In the genomic region with DNA sequence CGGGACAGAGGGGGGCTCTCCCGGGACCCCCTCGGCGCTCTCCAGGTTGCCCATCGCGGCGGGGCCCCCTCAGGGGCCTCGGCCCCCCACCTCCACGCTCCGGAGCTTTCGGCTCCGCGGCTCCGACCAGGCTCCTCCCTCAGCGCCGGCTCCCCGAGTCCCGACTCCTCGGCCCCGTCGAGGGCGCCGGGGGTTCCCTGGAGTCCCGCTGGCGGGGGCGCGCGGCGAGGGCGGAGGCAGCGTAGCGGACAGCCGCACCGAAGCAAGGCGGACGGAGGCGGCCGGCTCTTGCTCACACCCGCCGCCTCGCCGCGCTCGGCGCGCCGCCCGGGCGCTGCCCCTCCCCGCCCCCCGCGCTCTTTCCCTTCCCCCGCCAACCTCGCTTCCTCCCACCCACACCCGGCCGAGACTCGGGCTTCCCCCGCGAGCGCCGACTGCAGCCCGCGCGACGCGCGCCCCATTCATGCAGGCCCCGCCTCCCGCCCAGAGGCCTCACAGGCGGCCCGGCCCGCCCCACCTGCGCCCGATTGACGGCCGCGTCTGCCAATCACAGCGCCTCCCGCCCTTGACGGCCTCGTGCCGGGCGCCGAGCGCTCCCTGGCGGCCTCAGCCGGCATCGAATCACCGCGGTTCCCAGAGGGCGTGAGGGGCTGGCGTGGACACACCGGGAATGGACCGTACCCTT, we compare ENCODE assay signal across 1 cellular context.
TF ChIP-seq lines count a peak whose summit lies in the region.

A gene with protein sequence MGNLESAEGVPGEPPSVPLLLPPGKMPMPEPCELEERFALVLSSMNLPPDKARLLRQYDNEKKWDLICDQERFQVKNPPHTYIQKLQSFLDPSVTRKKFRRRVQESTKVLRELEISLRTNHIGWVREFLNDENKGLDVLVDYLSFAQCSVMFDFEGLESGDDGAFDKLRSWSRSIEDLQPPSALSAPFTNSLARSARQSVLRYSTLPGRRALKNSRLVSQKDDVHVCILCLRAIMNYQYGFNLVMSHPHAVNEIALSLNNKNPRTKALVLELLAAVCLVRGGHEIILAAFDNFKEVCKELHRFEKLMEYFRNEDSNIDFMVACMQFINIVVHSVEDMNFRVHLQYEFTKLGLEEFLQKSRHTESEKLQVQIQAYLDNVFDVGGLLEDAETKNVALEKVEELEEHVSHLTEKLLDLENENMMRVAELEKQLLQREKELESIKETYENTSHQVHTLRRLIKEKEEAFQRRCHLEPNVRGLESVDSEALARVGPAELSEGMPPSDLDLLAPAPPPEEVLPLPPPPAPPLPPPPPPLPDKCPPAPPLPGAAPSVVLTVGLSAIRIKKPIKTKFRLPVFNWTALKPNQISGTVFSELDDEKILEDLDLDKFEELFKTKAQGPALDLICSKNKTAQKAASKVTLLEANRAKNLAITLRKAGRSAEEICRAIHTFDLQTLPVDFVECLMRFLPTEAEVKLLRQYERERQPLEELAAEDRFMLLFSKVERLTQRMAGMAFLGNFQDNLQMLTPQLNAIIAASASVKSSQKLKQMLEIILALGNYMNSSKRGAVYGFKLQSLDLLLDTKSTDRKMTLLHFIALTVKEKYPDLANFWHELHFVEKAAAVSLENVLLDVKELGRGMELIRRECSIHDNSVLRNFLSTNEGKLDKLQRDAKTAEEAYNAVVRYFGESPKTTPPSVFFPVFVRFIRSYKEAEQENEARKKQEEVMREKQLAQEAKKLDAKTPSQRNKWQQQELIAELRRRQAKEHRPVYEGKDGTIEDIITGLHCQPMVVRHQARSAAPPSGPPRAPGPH (minus strand): TSS at position 279 of the 685 bp plus-strand sequence. CDS start 225 bp downstream, at position 54.

TF ChIP-seq in IMR-90, 13 proteins besides CTCF, POLR2A, EP300 and RAD21 (continued from another document):
- TF ChIP-seq, protein P1, sequence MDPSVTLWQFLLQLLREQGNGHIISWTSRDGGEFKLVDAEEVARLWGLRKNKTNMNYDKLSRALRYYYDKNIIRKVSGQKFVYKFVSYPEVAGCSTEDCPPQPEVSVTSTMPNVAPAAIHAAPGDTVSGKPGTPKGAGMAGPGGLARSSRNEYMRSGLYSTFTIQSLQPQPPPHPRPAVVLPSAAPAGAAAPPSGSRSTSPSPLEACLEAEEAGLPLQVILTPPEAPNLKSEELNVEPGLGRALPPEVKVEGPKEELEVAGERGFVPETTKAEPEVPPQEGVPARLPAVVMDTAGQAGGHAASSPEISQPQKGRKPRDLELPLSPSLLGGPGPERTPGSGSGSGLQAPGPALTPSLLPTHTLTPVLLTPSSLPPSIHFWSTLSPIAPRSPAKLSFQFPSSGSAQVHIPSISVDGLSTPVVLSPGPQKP (IDR thresholded peaks at IDR 0.05; ENCODE audit: borderline replicate concordance, low read depth, low read length) = no peak
- TF ChIP-seq MAFK (IDR thresholded peaks at IDR 0.05; ENCODE audit: low read depth, low read length) (no peak), RFX5 (IDR thresholded peaks at IDR 0.05; ENCODE audit: low read depth, low read length) (no peak), CHD1 (IDR thresholded peaks at IDR 0.05; ENCODE audit: low read depth, low read length) (no peak), SMC3 (IDR thresholded peaks at IDR 0.05; ENCODE audit: low read depth, low read length) (peak; percentile 100), BHLHE40 (IDR thresholded peaks at IDR 0.05; ENCODE audit: low read depth, low read length) (peak; percentile 78; the same call in 1 of the 2 replicates)
- TF ChIP-seq, protein P2, sequence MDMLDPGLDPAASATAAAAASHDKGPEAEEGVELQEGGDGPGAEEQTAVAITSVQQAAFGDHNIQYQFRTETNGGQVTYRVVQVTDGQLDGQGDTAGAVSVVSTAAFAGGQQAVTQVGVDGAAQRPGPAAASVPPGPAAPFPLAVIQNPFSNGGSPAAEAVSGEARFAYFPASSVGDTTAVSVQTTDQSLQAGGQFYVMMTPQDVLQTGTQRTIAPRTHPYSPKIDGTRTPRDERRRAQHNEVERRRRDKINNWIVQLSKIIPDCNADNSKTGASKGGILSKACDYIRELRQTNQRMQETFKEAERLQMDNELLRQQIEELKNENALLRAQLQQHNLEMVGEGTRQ (IDR thresholded peaks at IDR 0.05; ENCODE audit: low read depth, low read length) = peak; percentile 64
